28 cellular contexts compared by ENCODE assay signal in the genomic region with DNA sequence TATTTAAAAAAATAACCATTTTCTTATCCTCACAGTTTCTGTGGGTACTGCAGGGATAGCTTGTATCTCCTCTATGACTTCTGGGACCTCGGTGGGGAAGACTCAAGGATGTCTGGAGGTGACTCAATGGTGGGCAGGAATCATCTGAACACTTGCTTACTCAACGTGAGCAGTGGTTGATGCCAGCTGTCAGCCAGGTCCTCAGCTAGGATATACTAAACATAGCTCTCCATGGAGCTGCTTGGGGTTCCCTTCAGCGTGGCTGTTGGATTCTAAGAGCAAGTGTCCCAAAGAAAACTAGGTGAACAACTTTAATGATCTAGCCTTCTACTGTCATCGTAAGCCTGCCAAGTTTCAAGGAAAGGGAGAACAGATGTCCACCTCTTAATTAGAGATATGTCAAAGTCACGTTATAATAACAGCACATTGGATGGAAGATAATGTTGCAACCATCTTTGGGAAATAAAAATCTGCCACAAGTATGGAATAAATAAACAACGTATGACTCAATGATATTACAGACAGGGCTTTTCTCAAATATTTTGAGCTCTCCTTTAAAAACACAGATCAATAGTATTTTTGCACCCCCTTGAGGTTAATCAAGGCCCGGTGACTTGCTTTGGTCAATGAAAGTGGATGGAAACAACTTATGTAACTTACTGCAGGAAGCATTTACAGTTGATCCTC. TPM values are rescaled to one million over a fixed set of nuclear protein-coding genes. Genes with fewer than 3 reads are reported as not detected.
DNase-seq lines count a peak whose midpoint lies in the region; FAIRE-seq and TF ChIP-seq lines count a peak whose summit lies in the region.
"Had no signal": no experiment of that assay in that cellular context is flagged by ENCODE, and none has a peak within 500 bp of the region (broad histone marks: within the 10 kb centered on the region; RNA-seq: fewer than 3 reads in every experiment).

No MANE protein-coding gene starts in this region.

- H3K23ac ChIP-seq in H1 (ENCODE audit: insufficient read length) (no peak overlapping the region), mesenchymal stem cell (ENCODE audit: low read length in 2 of 2) (no peak overlapping the region)

- H3K36me3 Mint-ChIP-seq in HFFc6 (ENCODE audit: low read depth), result no peaks in the 10 kb centered on the region
- H3K36me3 Mint-ChIP-seq: activated naive CD4-positive, alpha-beta T cell treated with anti-CD3 and anti-CD28 coated beads, Interleukin-2, amount 50 U/mL, for 24 hours; stimulated activated memory B cell treated with anti-CD40 and anti-IgM and Interleukin-4, amounts not matched to agents 10 μg/mL and 1 μg/mL and 100 μg/mL, for 72 hours had no signal

- TF ChIP-seq EP300 in H1 (IDR thresholded peaks at IDR 0.05; ENCODE audit: borderline replicate concordance in 1 of 2, low read depth in 2 of 2, low read length in 2 of 2), result no peak

- H3K4me1 ChIP-seq in H1 (replicated peaks in 1 of 4; ENCODE audit: control insufficient read depth in 3 of 4, insufficient read depth in 4 of 4, low read length in 3 of 4) (no peaks in the 10 kb centered on the region), mesenchymal stem cell (ENCODE audit: control insufficient read depth, insufficient read depth, low read depth, low read length) (no peaks in the 10 kb centered on the region), adrenal gland (replicated peaks in 1 of 2) (no peaks in the 10 kb centered on the region)
- H3K4me1 ChIP-seq: SJCRH30, suprapubic skin had no signal

- peak overlapping the region; percentile 47 for H3K4ac ChIP-seq in H1 (replicated peaks; ENCODE audit: insufficient read length, low read depth, low read length)
- H3K4ac ChIP-seq in mesenchymal stem cell (ENCODE audit: low read depth in 1 of 2, low read length in 2 of 2), result no peak overlapping the region

- TF ChIP-seq CTCF in HFFc6 (IDR thresholded peaks at IDR 0.05), result 0 out of 2 replicates have a peak, but pooled peaks have one; percentile 34
- TF ChIP-seq CTCF in H1 (IDR thresholded peaks at IDR 0.05; ENCODE audit: control extremely low read depth in 1 of 3, insufficient read depth in 1 of 3, low read depth in 1 of 3, low read length in 3 of 3), result peak in 1 of 3 experiments; percentile 6; a peak in 1 of 4 replicates
- TF ChIP-seq CTCF in adrenal gland (IDR thresholded peaks at IDR 0.05), result no peak

- POLR2A ChIA-PET in H1 (lab: Charles Lee; ENCODE audit: partially characterized antibody), result no interaction called here

- H2AK5ac ChIP-seq in H1 (ENCODE audit: low read depth, low read length) (no peak overlapping the region), mesenchymal stem cell (ENCODE audit: low read length, severe bottlenecking) (no peak overlapping the region)

- H3K9ac ChIP-seq in H1 (replicated peaks in 1 of 4; ENCODE audit: extremely low read depth in 1 of 4, low read depth in 3 of 4, low read length in 3 of 4), result no peak overlapping the region
- no peak overlapping the region for H3K9ac ChIP-seq in mesenchymal stem cell (ENCODE audit: low read length)

- H3K4me3 ChIP-seq in H1 (ENCODE audit: extremely low read depth in 1 of 4, insufficient read depth in 2 of 4, low read depth in 3 of 4, low read length in 4 of 4) (no peak overlapping the region), mesenchymal stem cell (ENCODE audit: insufficient read depth in 1 of 2, low read depth in 1 of 2, low read length in 2 of 2) (no peak overlapping the region), adrenal gland (no peak overlapping the region)
- H3K4me3 ChIP-seq: PC-9, SJCRH30, suprapubic skin had no signal

- no peaks in the 10 kb centered on the region for H3K79me1 ChIP-seq in H1 (ENCODE audit: low read depth, low read length)
- no peaks in the 10 kb centered on the region for H3K79me1 ChIP-seq in mesenchymal stem cell (replicated peaks; ENCODE audit: low read length, poor library complexity, severe bottlenecking)

- no peak overlapping the region for H3K18ac ChIP-seq in H1 (ENCODE audit: extremely low read depth, low read length)
- no peak overlapping the region for H3K18ac ChIP-seq in mesenchymal stem cell (ENCODE audit: low read depth in 1 of 2, low read length in 2 of 2)

- H2AFZ ChIP-seq in H1 (ENCODE audit: low read length) (no peak overlapping the region), mesenchymal stem cell (ENCODE audit: low read depth, low read length) (no peak overlapping the region)
- H2AFZ ChIP-seq: PC-9 had no signal

- H3K27ac ChIP-seq in H1 (ENCODE audit: low read depth, low read length) (no peak overlapping the region), mesenchymal stem cell (ENCODE audit: low read length, poor library complexity, severe bottlenecking) (no peak overlapping the region), adrenal gland (no peak overlapping the region)
- H3K27ac ChIP-seq: PC-9, SJCRH30, suprapubic skin had no signal

- H4K8ac ChIP-seq in H1 (ENCODE audit: extremely low read depth, insufficient read depth, low read length) (no peak overlapping the region), mesenchymal stem cell (ENCODE audit: low read length) (no peak overlapping the region)

- H2BK15ac ChIP-seq in H1 (ENCODE audit: low read length), result no peak overlapping the region
- no peak overlapping the region for H2BK15ac ChIP-seq in mesenchymal stem cell (ENCODE audit: low read depth, poor library complexity, severe bottlenecking)

- no peak overlapping the region for H3K56ac ChIP-seq in H1 (replicated peaks; ENCODE audit: insufficient read length, low read depth, low read length)

- DNase-seq in NCI-H446 treated with DMSO at 0.1 percent for 48 hours (lab: John Stamatoyannopoulos, UW) (peak; percentile 4), NCI-H446 (lab: John Stamatoyannopoulos, UW) (no peak), HFFc6 (no peak), H1 (ENCODE audit: low read depth in 1 of 2, low spot score in 2 of 2) (no peak), mesenchymal stem cell (peak; percentile 17), iPS-NIHi11 (ENCODE audit: low spot score) (no peak), NCI-H1417 treated with DMSO at 0.1 percent for 48 hours (lab: John Stamatoyannopoulos, UW) (no peak), adrenal gland (no peak)
- DNase-seq: activated CD4-positive, alpha-beta T cell treated with anti-CD3 and anti-CD28 coated beads for 36 hours; C1 segment of cervical spinal cord; cerebellar nuclear complex; NCI-H187; PC-9; SJCRH30; T-helper 1 cell had no signal

- no peaks in the 10 kb centered on the region for H3K23me2 ChIP-seq in H1 (ENCODE audit: low read depth, low read length)

- H3K27ac Mint-ChIP-seq in HFFc6, result no peak overlapping the region
- H3K27ac Mint-ChIP-seq: activated CD4-positive, alpha-beta T cell treated with anti-CD3 and anti-CD28 coated beads for 36 hours; activated naive CD4-positive, alpha-beta T cell treated with anti-CD3 and anti-CD28 coated beads, Interleukin-2, amount 50 U/mL, for 24 hours; activated T-helper 1 cell treated with anti-CD3 and anti-CD28 coated beads, Interleukin-12 subunit alpha, Interleukin-12 subunit beta, Interleukin-2, Interleukin-4 antibody, amounts not matched to agents 30 ng/mL and 10 ng/mL and 1 ng/mL, durations not matched to agents 14 hours and 24 hours and 36 hours; stimulated activated memory B cell treated with anti-CD40 and anti-IgM and Interleukin-4, amounts not matched to agents 10 μg/mL and 1 μg/mL and 100 μg/mL, for 72 hours had no signal

- H3K27me3 Mint-ChIP-seq in HFFc6 (ENCODE audit: insufficient read depth), result peaks cover 7% of the 10 kb centered on the region
- H3K27me3 Mint-ChIP-seq: activated CD4-positive, alpha-beta T cell treated with anti-CD3 and anti-CD28 coated beads for 36 hours; activated naive CD4-positive, alpha-beta T cell treated with anti-CD3 and anti-CD28 coated beads, Interleukin-2, amount 50 U/mL, for 24 hours; stimulated activated memory B cell treated with anti-CD40 and anti-IgM and Interleukin-4, amounts not matched to agents 10 μg/mL and 1 μg/mL and 100 μg/mL, for 72 hours had no signal

- no peaks in the 10 kb centered on the region; a peak in 1 of 7 replicates for H3K27me3 ChIP-seq in H1 (replicated peaks in 1 of 4; ENCODE audit: control insufficient read depth in 3 of 4, extremely low read depth in 1 of 4, insufficient read depth in 3 of 4, low read length in 3 of 4)
- H3K27me3 ChIP-seq in mesenchymal stem cell (ENCODE audit: control insufficient read depth in 1 of 2, insufficient read depth in 1 of 2, low read length in 2 of 2), result no peaks in the 10 kb centered on the region
- no peaks in the 10 kb centered on the region for H3K27me3 ChIP-seq in adrenal gland
- H3K27me3 ChIP-seq: SJCRH30, suprapubic skin had no signal

- no peaks in the 10 kb centered on the region for H4K20me1 ChIP-seq in H1 (replicated peaks in 1 of 2; ENCODE audit: control insufficient read depth in 1 of 2, insufficient read depth in 2 of 2, low read length in 2 of 2)

- no peaks in the 10 kb centered on the region for H3K9me3 ChIP-seq in H1 (ENCODE audit: insufficient read depth in 2 of 2, low read depth in 1 of 2, low read length in 1 of 2)
- no peaks in the 10 kb centered on the region for H3K9me3 ChIP-seq in mesenchymal stem cell (ENCODE audit: control insufficient read depth, low read length)
- H3K9me3 ChIP-seq in adrenal gland (replicated peaks in 1 of 3), result no peaks in the 10 kb centered on the region
- H3K9me3 ChIP-seq: SJCRH30, suprapubic skin had no signal

- H3K4me3 Mint-ChIP-seq in HFFc6, result no peak overlapping the region
- H3K4me3 Mint-ChIP-seq: activated CD4-positive, alpha-beta T cell treated with anti-CD3 and anti-CD28 coated beads for 36 hours; activated naive CD4-positive, alpha-beta T cell treated with anti-CD3 and anti-CD28 coated beads, Interleukin-2, amount 50 U/mL, for 24 hours; activated T-helper 1 cell treated with anti-CD3 and anti-CD28 coated beads, Interleukin-12 subunit alpha, Interleukin-12 subunit beta, Interleukin-2, Interleukin-4 antibody, amounts not matched to agents 30 ng/mL and 10 ng/mL and 1 ng/mL, durations not matched to agents 14 hours and 24 hours and 36 hours; stimulated activated memory B cell treated with anti-CD40 and anti-IgM and Interleukin-4, amounts not matched to agents 10 μg/mL and 1 μg/mL and 100 μg/mL, for 72 hours had no signal

- peaks cover 10% of the 10 kb centered on the region for H3K4me1 Mint-ChIP-seq in HFFc6 (ENCODE audit: low read depth)
- H3K4me1 Mint-ChIP-seq: activated CD4-positive, alpha-beta T cell treated with anti-CD3 and anti-CD28 coated beads for 36 hours; activated naive CD4-positive, alpha-beta T cell treated with anti-CD3 and anti-CD28 coated beads, Interleukin-2, amount 50 U/mL, for 24 hours had no signal

- intact Hi-C loops in adrenal gland (cut with DNase I), result no loop called here

- no peak overlapping the region for H3K14ac ChIP-seq in H1 (ENCODE audit: insufficient read length)
- no peak overlapping the region for H3K14ac ChIP-seq in mesenchymal stem cell (ENCODE audit: low read length in 2 of 2)

- CTCF ChIA-PET in H1 (lab: Charles Lee; ENCODE audit: partially characterized antibody), result interaction anchor here (0.7 to 2.7 kb wide), 10 partner anchors 10 to 282 kb away, joined by 3 to 14 read pairs (median 3); no protein-coding TSS in a partner anchor

- 86% methylated on average over 7 of the region's 7 CpGs; no CpG with 5 or more reads in 1 of the 2 experiments for WGBS in H1 (ENCODE audit: extremely low coverage in 1 of 2, insufficient coverage in 1 of 2, insufficient read length in 1 of 2, insufficient replicate concordance in 2 of 2, low coverage in 1 of 2, low lambda C conversion rate in 2 of 2, missing lambda C conversion rate in 1 of 2), 2 experiments
- WGBS in mesenchymal stem cell, result 81% methylated on average over 6 of the region's 7 CpGs
- WGBS in adrenal gland, 4 donors, result 82 to 85% (median 83%) methylated on average over 7 of the region's 7 CpGs

- H2BK120ac ChIP-seq in H1 (replicated peaks; ENCODE audit: low read depth, low read length) (no peak overlapping the region), mesenchymal stem cell (ENCODE audit: low read depth, low read length) (no peak overlapping the region)

- TF ChIP-seq RAD21 in H1 (IDR thresholded peaks at IDR 0.05 in 1 of 2, conservative IDR thresholded peaks at IDR 0.05 in 1 of 2; ENCODE audit: low read depth in 2 of 2, low read length in 2 of 2), result peak; percentile 30 to 47

- TF ChIP-seq POLR2A in H1 (IDR thresholded peaks at IDR 0.05; ENCODE audit: control extremely low read depth in 1 of 2, low read depth in 2 of 2, low read length in 2 of 2), result no peak
- TF ChIP-seq POLR2A in adrenal gland (IDR thresholded peaks at IDR 0.05), result no peak

- H2BK5ac ChIP-seq in H1 (ENCODE audit: low read depth, low read length) (no peak overlapping the region), mesenchymal stem cell (ENCODE audit: low read depth, low read length, poor library complexity, severe bottlenecking) (no peak overlapping the region)

- no peaks in the 10 kb centered on the region for H3K9me3 Mint-ChIP-seq in HFFc6
- H3K9me3 Mint-ChIP-seq: activated naive CD4-positive, alpha-beta T cell treated with anti-CD3 and anti-CD28 coated beads, Interleukin-2, amount 50 U/mL, for 24 hours; activated T-helper 1 cell treated with anti-CD3 and anti-CD28 coated beads, Interleukin-12 subunit alpha, Interleukin-12 subunit beta, Interleukin-2, Interleukin-4 antibody, amounts not matched to agents 30 ng/mL and 10 ng/mL and 1 ng/mL, durations not matched to agents 14 hours and 24 hours and 36 hours; stimulated activated memory B cell treated with anti-CD40 and anti-IgM and Interleukin-4, amounts not matched to agents 10 μg/mL and 1 μg/mL and 100 μg/mL, for 72 hours had no signal

- no peak overlapping the region for H4K5ac ChIP-seq in H1 (ENCODE audit: insufficient read length, low read depth, low read length)

- no peaks in the 10 kb centered on the region for H3K79me2 ChIP-seq in H1 (ENCODE audit: control insufficient read depth in 1 of 2, insufficient read depth in 2 of 2, low read length in 2 of 2)

- H2BK20ac ChIP-seq in H1 (ENCODE audit: low read length), result no peak overlapping the region

- no peak for FAIRE-seq in H1 (lab: Jason Lieb, UNC)
- FAIRE-seq: astrocyte had no signal

- H2BK12ac ChIP-seq in H1 (ENCODE audit: low read depth, low read length) (no peak overlapping the region), mesenchymal stem cell (ENCODE audit: low read length in 2 of 2) (no peak overlapping the region)

- H3K4me2 ChIP-seq in H1 (ENCODE audit: insufficient read depth in 1 of 2, low read depth in 2 of 2, low read length in 2 of 2) (no peak overlapping the region), mesenchymal stem cell (ENCODE audit: low read length, poor library complexity, severe bottlenecking) (no peak overlapping the region)
- H3K4me2 ChIP-seq: PC-9 had no signal

- H4K91ac ChIP-seq in H1 (replicated peaks; ENCODE audit: insufficient read length, low read length), result no peak overlapping the region
- H4K91ac ChIP-seq in mesenchymal stem cell (ENCODE audit: low read length), result no peak overlapping the region

- no peaks in the 10 kb centered on the region for H3K36me3 ChIP-seq in H1 (ENCODE audit: control insufficient read depth in 2 of 4, insufficient read depth in 4 of 4, low read length in 3 of 4)
- no peaks in the 10 kb centered on the region for H3K36me3 ChIP-seq in mesenchymal stem cell (ENCODE audit: control insufficient read depth in 1 of 2, insufficient read depth in 2 of 2, low read depth in 1 of 2, low read length in 2 of 2)
- no peaks in the 10 kb centered on the region for H3K36me3 ChIP-seq in adrenal gland (replicated peaks in 1 of 2)
- H3K36me3 ChIP-seq: SJCRH30, suprapubic skin had no signal

RNA-seq across cellular contexts. Expression of a gene that starts 6.8 kb away (rescaled TPM):
- total RNA-seq in HFFc6 (2021; fragmentation: NEBNext Ultra II Directional; extraction: Animal tissue kit (Norgen Biotek cat#: 25700)), result 10 to 100 TPM; 39.7 to 48.4 (median 44.9) TPM
- 37.9 and 42.8 TPM in 2 replicates for total RNA-seq in H1 (2021; fragmentation: NEBNext Ultra II Directional; extraction: Animal tissue kit (Norgen Biotek cat#: 25700))
- polyA plus RNA-seq in H1 (2011; rRNA removed) (6.5 and 12.0 TPM in 2 replicates), adrenal gland (10 to 100 TPM; 33.9 to 55.9 (median 49.6) TPM)
- polyA plus RNA-seq in H1 (2011; cell fraction: cytosol; rRNA removed), result 13.1 TPM
- 6.1 TPM for polyA plus RNA-seq in H1 (2011; cell fraction: nucleus; rRNA removed)
- 14.7 to 25.1 TPM (median 15.6 TPM) in 4 replicates for polyA plus RNA-seq in H1 (2012, experiment 1 of 2)
- 5.0 TPM for polyA plus RNA-seq in H1 (2012, experiment 2 of 2)
- 90.6 TPM for polyA plus RNA-seq in H1 (2013, experiment 1 of 2)
- 90.3 TPM for polyA plus RNA-seq in H1 (2013, experiment 2 of 2)
- polyA minus RNA-seq in H1 (2011; rRNA and poly(A)+ RNA removed), result 3.1 and 3.7 TPM in 2 replicates
- polyA minus RNA-seq in H1 (2011; cell fraction: cytosol; rRNA and poly(A)+ RNA removed), result 4.3 TPM
- polyA minus RNA-seq in H1 (2011; cell fraction: nucleus; rRNA and poly(A)+ RNA removed), result 4.5 TPM
- polyA plus RNA-seq in mesenchymal stem cell (2013, experiment 1 of 2), result 128 TPM
- 140 TPM for polyA plus RNA-seq in mesenchymal stem cell (2013, experiment 2 of 2)
- total RNA-seq in adrenal gland, result 10 to 100 TPM; 36.4 to 76.9 (median 50.2) TPM

RNA-seq across cellular contexts. Expression of a gene that starts 19.6 kb away (rescaled TPM):
- not detected for total RNA-seq in HFFc6 (2021; fragmentation: NEBNext Ultra II Directional; extraction: Animal tissue kit (Norgen Biotek cat#: 25700))
- total RNA-seq in H1 (2021; fragmentation: NEBNext Ultra II Directional; extraction: Animal tissue kit (Norgen Biotek cat#: 25700)), result not detected in 2 replicates
- polyA plus RNA-seq in H1 (2011; rRNA removed) (not detected in 2 replicates), adrenal gland (not detected)
- polyA plus RNA-seq in H1 (2011; cell fraction: cytosol; rRNA removed), result not detected
- polyA plus RNA-seq in H1 (2011; cell fraction: nucleus; rRNA removed), result not detected
- polyA plus RNA-seq in H1 (2012, experiment 1 of 2), result not detected in 4 replicates
- not detected for polyA plus RNA-seq in H1 (2012, experiment 2 of 2)
- not detected for polyA plus RNA-seq in H1 (2013, experiment 1 of 2)
- not detected for polyA plus RNA-seq in H1 (2013, experiment 2 of 2)
- polyA minus RNA-seq in H1 (2011; rRNA and poly(A)+ RNA removed), result not detected in 2 replicates
- not detected for polyA minus RNA-seq in H1 (2011; cell fraction: cytosol; rRNA and poly(A)+ RNA removed)
- not detected for polyA minus RNA-seq in H1 (2011; cell fraction: nucleus; rRNA and poly(A)+ RNA removed)
- polyA plus RNA-seq in mesenchymal stem cell (2013, experiment 1 of 2), result not detected
- polyA plus RNA-seq in mesenchymal stem cell (2013, experiment 2 of 2), result not detected
- total RNA-seq in adrenal gland, result not detected
- total RNA-seq: A673; activated CD4-positive, alpha-beta T cell treated with anti-CD3 and anti-CD28 coated beads for 36 hours; activated T-helper 1 cell treated with anti-CD3 and anti-CD28 coated beads, Interleukin-12 subunit alpha, Interleukin-12 subunit beta, Interleukin-2, Interleukin-4 antibody, amounts not matched to agents 30 ng/mL and 10 ng/mL and 1 ng/mL, durations not matched to agents 14 hours and 24 hours and 36 hours; astrocyte; epithelial cell of proximal tubule; G401; H4; mononuclear cell; PC-9; skeletal muscle tissue; suprapubic skin; urinary bladder had no signal
- polyA plus RNA-seq: neural cell, urinary bladder had no signal

Comparison
In these comparisons a context has a peak if more than half of its experiments do, and no peak if none do; other contexts are left out.
1. DNase-seq: peak in NCI-H446 treated with DMSO at 0.1 percent for 48 hours (single experiment) and mesenchymal stem cell (single experiment); none in NCI-H446 (0 of 2), HFFc6 (single experiment), H1 (0 of 2), iPS-NIHi11 (single experiment), NCI-H1417 treated with DMSO at 0.1 percent for 48 hours (single experiment) and adrenal gland (0 of 7).